8 cellular contexts compared by ENCODE assay signal in the genomic region with DNA sequence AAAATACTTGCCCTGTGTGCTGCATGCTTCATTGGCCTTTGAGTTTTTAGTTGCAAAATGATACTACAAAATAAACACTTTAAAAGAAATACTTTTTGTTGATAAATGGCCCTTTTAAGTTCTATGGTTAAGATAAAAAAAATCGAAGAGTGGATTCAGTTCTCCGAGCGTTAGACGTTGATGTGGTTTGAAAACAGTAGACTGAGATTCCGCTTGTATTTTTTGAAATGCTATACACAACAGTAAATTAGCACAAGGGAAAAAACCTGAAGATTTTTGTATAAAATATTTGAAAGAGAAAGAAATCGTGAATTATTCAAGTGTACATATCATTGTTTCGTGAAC. TPM values are rescaled to one million over a fixed set of nuclear protein-coding genes. Genes with fewer than 3 reads are reported as not detected.
DNase-seq lines count a peak whose midpoint lies in the region; FAIRE-seq and TF ChIP-seq lines count a peak whose summit lies in the region.

No MANE protein-coding gene starts in this region.

- H2AFZ ChIP-seq in OCI-LY3 (ENCODE audit: low read depth, low read length) (no peak overlapping the region), osteoblast (ENCODE audit: low read length) (no peak overlapping the region)

- 39 to 48% methylated on average over 6 to 7 of the region's 7 CpGs for WGBS in endodermal cell (ENCODE audit: insufficient coverage in 1 of 2, insufficient read length in 1 of 2), 2 experiments

- H3K27me3 ChIP-seq in CD4-positive, alpha-beta memory T cell (ENCODE audit: insufficient read depth, low read length) = no peaks in the 10 kb centered on the region
- H3K27me3 ChIP-seq in OCI-LY3 (ENCODE audit: low read depth, low read length) (no peaks in the 10 kb centered on the region), endodermal cell (ENCODE audit: control insufficient read depth, insufficient read depth, low read length, poor library complexity, severe bottlenecking) (no peaks in the 10 kb centered on the region), osteoblast (ENCODE audit: insufficient read depth, low read length) (no peaks in the 10 kb centered on the region)

- H3K79me2 ChIP-seq in OCI-LY3 (ENCODE audit: low read length) (peaks cover 62% of the 10 kb centered on the region), osteoblast (ENCODE audit: insufficient read depth, low read length) (peaks cover 63% of the 10 kb centered on the region)

- H3K4me3 ChIP-seq in CD4-positive, alpha-beta memory T cell (ENCODE audit: low read length in 2 of 2) = no peak overlapping the region
- peak overlapping the region; percentile 91 for H3K4me3 ChIP-seq in OCI-LY3 (ENCODE audit: low read length)
- H3K4me3 ChIP-seq in endodermal cell (ENCODE audit: low read length) = peak overlapping the region; percentile 95
- peak overlapping the region; percentile 88 for H3K4me3 ChIP-seq in osteoblast (ENCODE audit: insufficient read depth, low read length)

- H3K4me2 ChIP-seq in OCI-LY3 (ENCODE audit: low read length) = peak overlapping the region; percentile 72
- peak overlapping the region; percentile 99 for H3K4me2 ChIP-seq in osteoblast (ENCODE audit: insufficient read depth, low read length)

- peaks cover 50% of the 10 kb centered on the region for H4K20me1 ChIP-seq in OCI-LY3 (ENCODE audit: insufficient read depth, low read length)
- peaks cover 26% of the 10 kb centered on the region for H4K20me1 ChIP-seq in osteoblast (ENCODE audit: insufficient read depth, low read length)

- CTCF ChIA-PET in CD4-positive, alpha-beta memory T cell (lab: Charles Lee; ENCODE audit: partially characterized antibody) = interaction anchor here (1.2 to 2.5 kb wide), 4 partner anchors 12 to 134 kb away, joined by 3 to 6 read pairs (median 4); no protein-coding TSS in a partner anchor

- H3K27ac ChIP-seq in CD4-positive, alpha-beta memory T cell (ENCODE audit: low read depth, low read length) = no peak overlapping the region
- H3K27ac ChIP-seq in OCI-LY3 (ENCODE audit: low read length) = no peak overlapping the region
- H3K27ac ChIP-seq in endodermal cell (ENCODE audit: low read depth, low read length) = no peak overlapping the region
- H3K27ac ChIP-seq in osteoblast (ENCODE audit: low read depth, low read length) = peak overlapping the region; percentile 21

- peaks cover 13% of the 10 kb centered on the region for H3K4me1 ChIP-seq in CD4-positive, alpha-beta memory T cell (ENCODE audit: insufficient read depth, low read length)
- peaks cover 46% of the 10 kb centered on the region for H3K4me1 ChIP-seq in OCI-LY3 (ENCODE audit: low read length)
- H3K4me1 ChIP-seq in endodermal cell (ENCODE audit: control insufficient read depth, insufficient read depth, low read length) = peaks cover 5% of the 10 kb centered on the region
- H3K4me1 ChIP-seq in osteoblast (ENCODE audit: insufficient read depth, low read length) = peaks cover 24% of the 10 kb centered on the region

- peaks cover 0 to 11% of the 10 kb centered on the region in 2 donors for H3K36me3 Mint-ChIP-seq in CD4-positive, alpha-beta memory T cell
- no peaks in the 10 kb centered on the region for H3K36me3 Mint-ChIP-seq in endodermal cell (ENCODE audit: low read depth)

- no peaks in the 10 kb centered on the region for H3K36me3 ChIP-seq in CD4-positive, alpha-beta memory T cell (ENCODE audit: insufficient read depth, low read length)
- H3K36me3 ChIP-seq in OCI-LY3 (replicated peaks; ENCODE audit: low read depth, low read length) (peaks cover 7% of the 10 kb centered on the region), endodermal cell (ENCODE audit: control insufficient read depth, insufficient read depth, low read length) (no peaks in the 10 kb centered on the region), osteoblast (ENCODE audit: insufficient read depth, low read length) (no peaks in the 10 kb centered on the region)

- H3K9ac ChIP-seq in OCI-LY3 (ENCODE audit: low read length) (peak overlapping the region; percentile 85), endodermal cell (ENCODE audit: extremely low read depth, low read length, poor library complexity, severe bottlenecking) (peak overlapping the region; percentile 60)

- POLR2A ChIA-PET in CD4-positive, alpha-beta memory T cell (lab: Charles Lee; ENCODE audit: partially characterized antibody) = interaction anchor here (0.9 to 1.2 kb wide), 2 partner anchors 77 to 161 kb away, joined by 3 read pairs; a partner anchor contains a TSS

- H3K4me3 Mint-ChIP-seq in CD4-positive, alpha-beta memory T cell = peak overlapping the region; percentile 88 to 97 (median 93)
- no peak overlapping the region for H3K4me3 Mint-ChIP-seq in endodermal cell

- H3K9me3 ChIP-seq in CD4-positive, alpha-beta memory T cell (ENCODE audit: control insufficient read depth in 1 of 2, low read length in 2 of 2) = no peaks in the 10 kb centered on the region
- H3K9me3 ChIP-seq in OCI-LY3 (ENCODE audit: insufficient read depth, low read length) (no peaks in the 10 kb centered on the region), endodermal cell (ENCODE audit: control insufficient read depth, low read length) (no peaks in the 10 kb centered on the region), osteoblast (ENCODE audit: low read depth, low read length) (no peaks in the 10 kb centered on the region)

- TF ChIP-seq CTCF in OCI-LY3 (IDR thresholded peaks at IDR 0.05; ENCODE audit: low read depth, low read length) = no peak
- TF ChIP-seq CTCF in endodermal cell (conservative IDR thresholded peaks at IDR 0.05) = no peak
- TF ChIP-seq CTCF in osteoblast (IDR thresholded peaks at IDR 0.05; ENCODE audit: extremely low read depth, low read depth, low read length) = no peak

- H3K27ac Mint-ChIP-seq in CD4-positive, alpha-beta memory T cell = peak overlapping the region in 5 of 7 donors; percentile 59 to 96 (median 90)
- H3K27ac Mint-ChIP-seq in endodermal cell = no peak overlapping the region

- H3K9me3 Mint-ChIP-seq in CD4-positive, alpha-beta memory T cell = no peaks in the 10 kb centered on the region
- no peaks in the 10 kb centered on the region for H3K9me3 Mint-ChIP-seq in endodermal cell

- intact Hi-C loops in CD4-positive, alpha-beta memory T cell (cut with micrococcal nuclease) = loop anchor here (5.0 to 10.0 kb wide), 7 partner anchors 70 to 1703 kb away; a partner anchor contains a TSS

- no peak for FAIRE-seq in GM19239 (lab: Jason Lieb, UNC)

- no peaks in the 10 kb centered on the region for H3K27me3 Mint-ChIP-seq in CD4-positive, alpha-beta memory T cell
- H3K27me3 Mint-ChIP-seq in endodermal cell (ENCODE audit: insufficient read depth) = no peaks in the 10 kb centered on the region

- H3K4me1 Mint-ChIP-seq in CD4-positive, alpha-beta memory T cell = peaks cover 12 to 22% (median 15%) of the 10 kb centered on the region in 4 donors
- peaks cover 2% of the 10 kb centered on the region for H3K4me1 Mint-ChIP-seq in endodermal cell

- peak in 1 of 5 donors; percentile 3 for DNase-seq in CD4-positive, alpha-beta memory T cell
- no peak for DNase-seq in endodermal cell
- no peak for DNase-seq in osteoblast (ENCODE audit: insufficient read length, low spot score, missing footprints)
- no peak for DNase-seq in GM19239 (ENCODE audit: insufficient read length, low spot score)
- DNase-seq in NCI-H187 treated with DMSO at 0.1 percent for 48 hours (lab: John Stamatoyannopoulos, UW) = no peak
- DNase-seq in NCI-H1930 (lab: John Stamatoyannopoulos, UW) = no peak
- no peak for DNase-seq in T1000 (lab: John Stamatoyannopoulos, UW)

RNA-seq across cellular contexts. Expression of a gene that starts 1.4 kb away (rescaled TPM):
- 1 to 10 TPM; 9.6 to 9.9 TPM for total RNA-seq in CD4-positive, alpha-beta memory T cell
- 1 to 10 TPM; 1.8 to 2.0 TPM for polyA plus RNA-seq in CD4-positive, alpha-beta memory T cell
- 10 to 100 TPM; 39.4 to 49.1 TPM for total RNA-seq in endodermal cell
- polyA plus RNA-seq in endodermal cell (2013, experiment 1 of 2) = 22.3 TPM
- 19.3 TPM for polyA plus RNA-seq in endodermal cell (2013, experiment 2 of 2)
- total RNA-seq in osteoblast = 61.2 and 81.0 TPM in 2 replicates

Comparison
In these comparisons a context has a peak if more than half of its experiments do, and no peak if none do; other contexts are left out.
1. H3K4me3 ChIP-seq: peak in OCI-LY3 (single experiment), endodermal cell (single experiment) and osteoblast (single experiment); none in CD4-positive, alpha-beta memory T cell (0 of 2).